17 cellular contexts compared by ENCODE assay signal in genomic region chr16:3262517-3262916, GRCh38. TPM values are rescaled to one million over a fixed set of nuclear protein-coding genes. Genes with fewer than 3 reads are reported as not detected.
DNase-seq lines count a peak whose midpoint lies in the region; ATAC-seq and TF ChIP-seq lines count a peak whose summit lies in the region.
"Had no signal": no experiment of that assay in that cellular context is flagged by ENCODE, and none has a peak within 500 bp of the region (broad histone marks: within the 10 kb centered on the region; RNA-seq: fewer than 3 reads in every experiment).

No MANE protein-coding gene starts in this region.

- H2BK15ac ChIP-seq in IMR-90 (ENCODE audit: low read depth, low read length), result no peak overlapping the region

- H3K4me1 ChIP-seq in IMR-90 (ENCODE audit: control insufficient read depth, insufficient read depth, low read length), result 0 out of 2 replicates have a peak, but pooled peaks cover 2% of the 10 kb centered on the region
- H3K4me1 ChIP-seq in neutrophil (ENCODE audit: control insufficient read depth in 1 of 2, insufficient read depth in 1 of 2, low read depth in 1 of 2, low read length in 1 of 2), result peaks cover 89 to 93% of the 10 kb centered on the region in 2 experiments
- peaks cover 0 to 9% (median 0%) of the 10 kb centered on the region in 4 donors for H3K4me1 ChIP-seq in Peyer's patch

- intact Hi-C loops in activated CD4-positive, alpha-beta T cell treated with anti-CD3 and anti-CD28 coated beads, Interleukin-2, amount 10 ng/mL, durations not matched to agents 24 days and 14 days (cut with micrococcal nuclease), result loop anchor here (10.0 kb wide), 1 partner anchor 48 kb away; no protein-coding TSS in a partner anchor
- intact Hi-C loops in IMR-90 (cut with micrococcal nuclease), result loop anchor here (5.0 kb wide), 1 partner anchor 75 kb away; the partner anchor contains the start of gene OR1F1

- peaks cover 15% of the 10 kb centered on the region for H3K4me1 Mint-ChIP-seq in activated CD4-positive, alpha-beta T cell treated with anti-CD3 and anti-CD28 coated beads, Interleukin-2, amount 10 ng/mL, durations not matched to agents 24 days and 14 days
- H3K4me1 Mint-ChIP-seq in activated naive CD8-positive, alpha-beta T cell treated with anti-CD3 and anti-CD28 coated beads, Interleukin-2, amount 50 U/mL, for 24 hours, result peaks cover 41% of the 10 kb centered on the region

- H4K5ac ChIP-seq in IMR-90 (ENCODE audit: low read depth, low read length), result no peak overlapping the region

- no peaks in the 10 kb centered on the region for H3K9me3 ChIP-seq in IMR-90 (ENCODE audit: control insufficient read depth, insufficient read depth, low read length)
- no peaks in the 10 kb centered on the region for H3K9me3 ChIP-seq in neutrophil
- no peaks in the 10 kb centered on the region for H3K9me3 ChIP-seq in Peyer's patch
- H3K9me3 ChIP-seq: transverse colon had no signal

- H3K9me3 Mint-ChIP-seq in activated CD4-positive, alpha-beta T cell treated with anti-CD3 and anti-CD28 coated beads, Interleukin-2, amount 10 ng/mL, durations not matched to agents 24 days and 14 days, result peaks cover 5% of the 10 kb centered on the region
- peaks cover 4% of the 10 kb centered on the region for H3K9me3 Mint-ChIP-seq in activated naive CD8-positive, alpha-beta T cell treated with anti-CD3 and anti-CD28 coated beads, Interleukin-2, amount 50 U/mL, for 24 hours

- CTCF ChIA-PET in IMR-90 (lab: Yijun Ruan, JAX), result no interaction called here

- no peak overlapping the region for H2AFZ ChIP-seq in IMR-90 (replicated peaks; ENCODE audit: low read length, poor library complexity)

- H3K23ac ChIP-seq in IMR-90 (ENCODE audit: low read depth, low read length), result no peak overlapping the region

- no peak overlapping the region for H2BK5ac ChIP-seq in IMR-90 (ENCODE audit: low read depth, low read length, poor library complexity, severe bottlenecking)

- TF ChIP-seq RAD21 in IMR-90 (IDR thresholded peaks at IDR 0.05; ENCODE audit: low read length), result no peak

- ATAC-seq in IMR-90 (ENCODE audit: low read depth) (no peak), HG03045 (IDR thresholded peaks at IDR 0.05; ENCODE audit: unreplicated experiment) (no peak)
- no peak for ATAC-seq in activated naive CD8-positive, alpha-beta T cell treated with anti-CD3 and anti-CD28 coated beads, Interleukin-2, amount 50 U/mL, for 24 hours
- ATAC-seq: left colon had no signal

- H3K27me3 Mint-ChIP-seq in activated CD4-positive, alpha-beta T cell treated with anti-CD3 and anti-CD28 coated beads, Interleukin-2, amount 10 ng/mL, durations not matched to agents 24 days and 14 days, result no peaks in the 10 kb centered on the region
- H3K27me3 Mint-ChIP-seq in activated naive CD8-positive, alpha-beta T cell treated with anti-CD3 and anti-CD28 coated beads, Interleukin-2, amount 50 U/mL, for 24 hours, result no peaks in the 10 kb centered on the region

- no TSS peak for BruUV-seq in IMR-90 (replicated peaks; lab: Mats Ljungman, UMichigan)

- 80% methylated on average over 1 of the region's 4 CpGs; no CpG with 5 or more reads in 1 of the 2 experiments for WGBS in IMR-90 (ENCODE audit: extremely low coverage in 2 of 2, insufficient read length in 1 of 2), 2 experiments

- POLR2A ChIA-PET in IMR-90 (lab: Charles Lee; ENCODE audit: unreplicated experiment), result no interaction called here

- H2BK120ac ChIP-seq in IMR-90 (ENCODE audit: low read depth, low read length), result no peak overlapping the region

- no peak overlapping the region for H2BK20ac ChIP-seq in IMR-90 (ENCODE audit: low read depth, low read length)

- H4K20me1 ChIP-seq in IMR-90 (ENCODE audit: insufficient read depth, low read length), result no peaks in the 10 kb centered on the region

- peak overlapping the region; percentile 85 for H3K4me3 Mint-ChIP-seq in activated CD4-positive, alpha-beta T cell treated with anti-CD3 and anti-CD28 coated beads, Interleukin-2, amount 10 ng/mL, durations not matched to agents 24 days and 14 days
- H3K4me3 Mint-ChIP-seq in activated naive CD8-positive, alpha-beta T cell treated with anti-CD3 and anti-CD28 coated beads, Interleukin-2, amount 50 U/mL, for 24 hours, result peak overlapping the region; percentile 91

- peak overlapping the region; percentile 17 for H2AK9ac ChIP-seq in IMR-90 (replicated peaks; ENCODE audit: low read depth, low read length, poor library complexity)

- no peak overlapping the region for H3K9ac ChIP-seq in IMR-90 (ENCODE audit: low read depth, low read length)

- peaks cover 4% of the 10 kb centered on the region; the same call in 1 of the 2 replicates for H3K27me3 ChIP-seq in IMR-90 (ENCODE audit: control insufficient read depth, insufficient read depth, low read length)
- no peaks in the 10 kb centered on the region for H3K27me3 ChIP-seq in neutrophil
- no peaks in the 10 kb centered on the region for H3K27me3 ChIP-seq in Peyer's patch
- H3K27me3 ChIP-seq: transverse colon had no signal

- peak overlapping the region; percentile 81 for H3K27ac Mint-ChIP-seq in activated CD4-positive, alpha-beta T cell treated with anti-CD3 and anti-CD28 coated beads, Interleukin-2, amount 10 ng/mL, durations not matched to agents 24 days and 14 days
- peak overlapping the region; percentile 98 for H3K27ac Mint-ChIP-seq in activated naive CD8-positive, alpha-beta T cell treated with anti-CD3 and anti-CD28 coated beads, Interleukin-2, amount 50 U/mL, for 24 hours

- H3K79me1 ChIP-seq in IMR-90 (ENCODE audit: low read depth in 1 of 2, low read length in 2 of 2), result peaks cover 0 to 5% of the 10 kb centered on the region in 2 experiments; a peak in 2 of 4 replicates

- no peak overlapping the region for H3K4me2 ChIP-seq in IMR-90 (ENCODE audit: low read depth, low read length)

- in situ Hi-C loops in IMR-90 (cut with MboI; ENCODE audit: low sequenced_read_pairs), result no loop called here

- H2AK5ac ChIP-seq in IMR-90 (ENCODE audit: low read depth, low read length), result no peak overlapping the region

- H3K4me3 ChIP-seq in IMR-90 (ENCODE audit: insufficient read depth, low read depth, low read length), result no peak overlapping the region
- peak overlapping the region; percentile 78 to 89 for H3K4me3 ChIP-seq in neutrophil (ENCODE audit: low read depth in 1 of 2, low read length in 1 of 2)
- no peak overlapping the region for H3K4me3 ChIP-seq in Peyer's patch

- TF ChIP-seq POLR2A in IMR-90 (IDR thresholded peaks at IDR 0.05; ENCODE audit: low read depth, low read length) (no peak), Peyer's patch (IDR thresholded peaks at IDR 0.05) (no peak)

- dilution Hi-C loops in IMR-90 (cut with HindIII; ENCODE audit: low sequenced_read_pairs, unreplicated experiment), result no loop called here

- H4K8ac ChIP-seq in IMR-90 (ENCODE audit: low read depth in 2 of 2, low read length in 2 of 2), result no peak overlapping the region; a peak in 1 of 4 replicates

- no peak for DNase-seq in activated CD4-positive, alpha-beta T cell treated with anti-CD3 and anti-CD28 coated beads, Interleukin-2, amount 10 ng/mL, durations not matched to agents 24 days and 14 days
- DNase-seq in activated CD4-positive, alpha-beta T cell treated with anti-CD3 and anti-CD28 coated beads for 48 hours, result no peak
- DNase-seq in IMR-90 (no peak), NCI-H1105 (lab: John Stamatoyannopoulos, UW) (no peak), Peyer's patch (no peak)
- DNase-seq in activated naive CD8-positive, alpha-beta T cell treated with anti-CD3 and anti-CD28 coated beads, Interleukin-2, amount 50 U/mL, for 24 hours, result no peak
- DNase-seq: ACHN; activated effector memory CD4-positive, alpha-beta T cell treated with Interleukin-2 at 50 U/mL for 16 hours; caudate nucleus; DMS79 treated with DMSO at 0.1 percent for 48 hours; Kasumi-1; left colon; NCI-H2081; transverse colon; WERI-Rb-1 had no signal

- TF ChIP-seq CTCF in IMR-90 (conservative IDR thresholded peaks at IDR 0.05; ENCODE audit: low read depth, low read length) (no peak), neutrophil (IDR thresholded peaks at IDR 0.05) (no peak), Peyer's patch (IDR thresholded peaks at IDR 0.05) (no peak)

- no peak overlapping the region for H3K18ac ChIP-seq in IMR-90 (ENCODE audit: low read depth, low read length)

- H3K14ac ChIP-seq in IMR-90 (replicated peaks; ENCODE audit: low read depth, low read length), result no peak overlapping the region

- no peak overlapping the region for H3K4ac ChIP-seq in IMR-90 (ENCODE audit: low read depth, low read length)

- H3K36me3 ChIP-seq in IMR-90 (ENCODE audit: control insufficient read depth, insufficient read depth, low read length), result no peaks in the 10 kb centered on the region
- peaks cover 22% of the 10 kb centered on the region for H3K36me3 ChIP-seq in neutrophil
- H3K36me3 ChIP-seq in Peyer's patch, result no peaks in the 10 kb centered on the region
- H3K36me3 ChIP-seq: transverse colon, WERI-Rb-1 had no signal

- no peak overlapping the region for H4K91ac ChIP-seq in IMR-90 (ENCODE audit: insufficient read depth, low read depth, low read length)

- no peaks in the 10 kb centered on the region; the same call in 1 of the 2 replicates for H3K9me1 ChIP-seq in IMR-90 (ENCODE audit: insufficient read depth, low read length)

- peaks cover 33% of the 10 kb centered on the region for H3K36me3 Mint-ChIP-seq in activated CD4-positive, alpha-beta T cell treated with anti-CD3 and anti-CD28 coated beads, Interleukin-2, amount 10 ng/mL, durations not matched to agents 24 days and 14 days (ENCODE audit: low read depth)
- H3K36me3 Mint-ChIP-seq in activated naive CD8-positive, alpha-beta T cell treated with anti-CD3 and anti-CD28 coated beads, Interleukin-2, amount 50 U/mL, for 24 hours (ENCODE audit: low read depth), result peaks cover 17% of the 10 kb centered on the region

- H3K27ac ChIP-seq in IMR-90 (ENCODE audit: insufficient read depth, low read length) (no peak overlapping the region), neutrophil (peak overlapping the region; percentile 97), Peyer's patch (no peak overlapping the region)

- H3K56ac ChIP-seq in IMR-90 (ENCODE audit: extremely low read depth, insufficient read depth, low read length), result no peak overlapping the region

RNA-seq across cellular contexts. Expression of gene MEFV, which starts 6.1 kb away (rescaled TPM):
- total RNA-seq in activated CD4-positive, alpha-beta T cell treated with anti-CD3 and anti-CD28 coated beads, Interleukin-2, amount 10 ng/mL, durations not matched to agents 24 days and 14 days, result not detected in 2 replicates
- total RNA-seq in IMR-90 (2012; rRNA removed) (not detected in 2 replicates), Peyer's patch (1 to 10 TPM; 1.2 to 6.6 (median 2.2) TPM)
- not detected in 2 replicates for polyA plus RNA-seq in IMR-90 (2012; rRNA removed)
- not detected in 2 replicates for polyA plus RNA-seq in IMR-90 (2012; cell fraction: cytosol; rRNA removed)
- polyA plus RNA-seq in IMR-90 (2012; cell fraction: nucleus; rRNA removed; ENCODE audit: low replicate concordance), result 0.02 and 0.10 TPM in 2 replicates

RNA-seq across cellular contexts. Expression of gene ZNF263, which starts 20.8 kb away (rescaled TPM):
- total RNA-seq in activated CD4-positive, alpha-beta T cell treated with anti-CD3 and anti-CD28 coated beads, Interleukin-2, amount 10 ng/mL, durations not matched to agents 24 days and 14 days, result 27.0 and 31.3 TPM in 2 replicates
- 36.1 and 40.3 TPM in 2 replicates for total RNA-seq in IMR-90 (2012; rRNA removed)
- 17.1 and 20.8 TPM in 2 replicates for polyA plus RNA-seq in IMR-90 (2012; rRNA removed)
- 10.9 and 21.7 TPM in 2 replicates for polyA plus RNA-seq in IMR-90 (2012; cell fraction: cytosol; rRNA removed)
- polyA plus RNA-seq in IMR-90 (2012; cell fraction: nucleus; rRNA removed; ENCODE audit: low replicate concordance), result 26.5 and 46.6 TPM in 2 replicates
- total RNA-seq in Peyer's patch, result 10 to 100 TPM; 19.0 to 35.8 (median 27.5) TPM

RNA-seq across cellular contexts. Expression of gene ZNF200, which starts 27.6 kb away (rescaled TPM):
- total RNA-seq in activated CD4-positive, alpha-beta T cell treated with anti-CD3 and anti-CD28 coated beads, Interleukin-2, amount 10 ng/mL, durations not matched to agents 24 days and 14 days, result 13.1 and 13.4 TPM in 2 replicates
- total RNA-seq in IMR-90 (2012; rRNA removed) (7.5 and 8.3 TPM in 2 replicates), Peyer's patch (10 to 100 TPM in 2 of 4 donors, 1 to 10 TPM in 2; 8.6 to 13.0 (median 10.0) TPM)
- polyA plus RNA-seq in IMR-90 (2012; rRNA removed), result 2.8 and 3.7 TPM in 2 replicates
- polyA plus RNA-seq in IMR-90 (2012; cell fraction: cytosol; rRNA removed), result 1.3 and 1.5 TPM in 2 replicates
- polyA plus RNA-seq in IMR-90 (2012; cell fraction: nucleus; rRNA removed; ENCODE audit: low replicate concordance), result 3.0 and 5.3 TPM in 2 replicates

RNA-seq across cellular contexts. Expression of gene TIGD7, which starts 42.7 kb away (rescaled TPM):
- 2.3 and 3.2 TPM in 2 replicates for total RNA-seq in activated CD4-positive, alpha-beta T cell treated with anti-CD3 and anti-CD28 coated beads, Interleukin-2, amount 10 ng/mL, durations not matched to agents 24 days and 14 days
- total RNA-seq in IMR-90 (2012; rRNA removed) (2.7 and 3.9 TPM in 2 replicates), Peyer's patch (10 to 100 TPM in 1 of 4 donors, 1 to 10 TPM in 3; 1.2 to 14.9 (median 2.9) TPM)
- 2.1 and 2.5 TPM in 2 replicates for polyA plus RNA-seq in IMR-90 (2012; rRNA removed)
- 0.73 and 1.1 TPM in 2 replicates for polyA plus RNA-seq in IMR-90 (2012; cell fraction: cytosol; rRNA removed)
- polyA plus RNA-seq in IMR-90 (2012; cell fraction: nucleus; rRNA removed; ENCODE audit: low replicate concordance), result 0.71 and 4.9 TPM in 2 replicates

RNA-seq across cellular contexts. Expression of gene ZNF75A, which starts 42.8 kb away (rescaled TPM):
- 26.5 and 33.5 TPM in 2 replicates for total RNA-seq in activated CD4-positive, alpha-beta T cell treated with anti-CD3 and anti-CD28 coated beads, Interleukin-2, amount 10 ng/mL, durations not matched to agents 24 days and 14 days
- 15.4 and 17.8 TPM in 2 replicates for total RNA-seq in IMR-90 (2012; rRNA removed)
- polyA plus RNA-seq in IMR-90 (2012; rRNA removed), result 9.2 and 14.6 TPM in 2 replicates
- polyA plus RNA-seq in IMR-90 (2012; cell fraction: cytosol; rRNA removed), result 2.7 and 3.8 TPM in 2 replicates
- polyA plus RNA-seq in IMR-90 (2012; cell fraction: nucleus; rRNA removed; ENCODE audit: low replicate concordance), result 9.9 and 55.2 TPM in 2 replicates
- total RNA-seq in Peyer's patch, result 10 to 100 TPM; 19.3 to 56.9 (median 41.6) TPM

Comparison
In these comparisons a context has a peak if more than half of its experiments do, and no peak if none do; other contexts are left out.
1. H3K4me3 ChIP-seq: peak in neutrophil (2 of 2); none in IMR-90 (single experiment) and Peyer's patch (0 of 4).